In genomic region chr18:63120541-63121059, GRCh38 we compare ENCODE assay signal across 17 cellular contexts.
A peak's percentile ranks its signal among the peaks of the same experiment; 100 is the strongest.
DNase-seq lines count a peak whose midpoint lies in the region; ATAC-seq, FAIRE-seq and TF ChIP-seq lines count a peak whose summit lies in the region.
"Had no signal": no experiment of that assay in that cellular context is flagged by ENCODE, and none has a peak within 500 bp of the region (broad histone marks: within the 10 kb centered on the region; RNA-seq: fewer than 3 reads in every experiment).

No MANE protein-coding gene starts in this region.

- peak; percentile 5 for FAIRE-seq in GM18507 (lab: Jason Lieb, UNC)
- FAIRE-seq: K562, RCC 7860 had no signal

- no peak for TF ChIP-seq POLR2A in gastrocnemius medialis (IDR thresholded peaks at IDR 0.05)

- H3K27me3 ChIP-seq in left ventricle myocardium inferior (ENCODE audit: low read depth) (no peaks in the 10 kb centered on the region), right cardiac atrium (ENCODE audit: control insufficient read depth, insufficient read depth) (no peaks in the 10 kb centered on the region), gastrocnemius medialis (no peaks in the 10 kb centered on the region)

- H3K27ac ChIP-seq in left ventricle myocardium inferior (replicated peaks): no peak overlapping the region
- H3K27ac ChIP-seq in right cardiac atrium (ENCODE audit: low read length): peak overlapping the region; percentile 42
- peak overlapping the region in 3 of 4 donors; percentile 17 to 52 (median 46) for H3K27ac ChIP-seq in gastrocnemius medialis

- H3K4me1 ChIP-seq in left ventricle myocardium inferior (peaks cover 11% of the 10 kb centered on the region), right cardiac atrium (ENCODE audit: control insufficient read depth, insufficient read depth, low read length) (no peaks in the 10 kb centered on the region), gastrocnemius medialis (peaks cover 23% of the 10 kb centered on the region in 2 donors)

- H3K36me3 ChIP-seq in left ventricle myocardium inferior (no peaks in the 10 kb centered on the region), gastrocnemius medialis (no peaks in the 10 kb centered on the region)
- H3K36me3 ChIP-seq: MG63 had no signal

- ATAC-seq in Right ventricle myocardium superior (ENCODE audit: poor library complexity) (peak; percentile 77), right cardiac atrium (peak; percentile 37 to 40), gastrocnemius medialis (peak in 1 of 2 donors; percentile 22)
- ATAC-seq: K562 had no signal

- WGBS in right cardiac atrium: 37% methylated on average over 5 of the region's 5 CpGs

- H3K9me3 ChIP-seq in left ventricle myocardium inferior (replicated peaks) (no peaks in the 10 kb centered on the region), right cardiac atrium (ENCODE audit: control insufficient read depth, low read length) (no peaks in the 10 kb centered on the region), gastrocnemius medialis (no peaks in the 10 kb centered on the region)
- H3K9me3 ChIP-seq: MG63 had no signal

- intact Hi-C loops in Right ventricle myocardium superior (cut with DNase I): loop anchor here (10.0 kb wide), 1 partner anchor 314 kb away; no protein-coding TSS in a partner anchor
- intact Hi-C loops in left ventricle myocardium inferior (cut with micrococcal nuclease): no loop called here
- intact Hi-C loops in right cardiac atrium (cut with DNase I): no loop called here
- intact Hi-C loops in gastrocnemius medialis (cut with DNase I; ENCODE audit: low total_unique reads): no loop called here
- intact Hi-C loops in posterior cingulate gyrus (cut with DNase I): loop anchor here (10.0 kb wide), 1 partner anchor 96 kb away; no protein-coding TSS in a partner anchor

- TF ChIP-seq CTCF in left ventricle myocardium inferior (IDR thresholded peaks at IDR 0.05; ENCODE audit: borderline replicate concordance): no peak
- no peak for TF ChIP-seq CTCF in gastrocnemius medialis (IDR thresholded peaks at IDR 0.05 in 4 of 5, conservative IDR thresholded peaks at IDR 0.05 in 1 of 5)

- in situ Hi-C loops in gastrocnemius medialis (cut with MboI; ENCODE audit: low sequenced_read_pairs in 4 of 4): loop anchor here in 1 of 4 donors (10.0 kb wide), 1 partner anchor 314 kb away; no protein-coding TSS in a partner anchor

- no peak for DNase-seq in Right ventricle myocardium superior
- no peak for DNase-seq in left ventricle myocardium inferior
- DNase-seq in GM18507 (ENCODE audit: extremely low spot score, insufficient read length, low read depth): no peak
- no peak for DNase-seq in right cardiac atrium
- DNase-seq in gastrocnemius medialis: no peak
- DNase-seq in T-helper 1 cell: no peak
- no peak for DNase-seq in iPS-NIHi7 (ENCODE audit: extremely low spot score)
- DNase-seq in posterior cingulate gyrus: no peak
- DNase-seq: MG63, NCI-H1417, NCI-H1694 treated with DMSO at 0.1 percent for 48 hours, NCI-H2081 treated with DMSO at 0.1 percent for 48 hours, NCI-H2171 treated with DMSO at 0.1 percent for 48 hours, NCI-H524 treated with DMSO at 0.1 percent for 48 hours, OCI-M1 had no signal

- no peak overlapping the region for H3K4me3 ChIP-seq in left ventricle myocardium inferior
- no peak overlapping the region for H3K4me3 ChIP-seq in right cardiac atrium (ENCODE audit: low read length)
- H3K4me3 ChIP-seq in gastrocnemius medialis: no peak overlapping the region
- H3K4me3 ChIP-seq: K562, MG63 had no signal

Comparison
In these comparisons a context has a peak if more than half of its experiments do, and no peak if none do; other contexts are left out.
1. intact Hi-C loops: an anchor here in Right ventricle myocardium superior (10.0 kb wide) and posterior cingulate gyrus (10.0 kb wide); none called in left ventricle myocardium inferior, right cardiac atrium and gastrocnemius medialis.